Comparison of ENCODE assay signal across 17 cellular contexts in genomic region chr6:134020543-134020942, GRCh38. TPM values are rescaled to one million over a fixed set of nuclear protein-coding genes. Genes with fewer than 3 reads are reported as not detected.
DNase-seq lines count a peak whose midpoint lies in the region; ATAC-seq and TF ChIP-seq lines count a peak whose summit lies in the region.
"Had no signal": no experiment of that assay in that cellular context is flagged by ENCODE, and none has a peak within 500 bp of the region (broad histone marks: within the 10 kb centered on the region; RNA-seq: fewer than 3 reads in every experiment).

No MANE protein-coding gene starts in this region.

- 0 out of 22 replicates have a peak, but pooled peaks cover 0 to 4% (median 0%) of the 10 kb centered on the region in 11 experiments for H3K9me3 ChIP-seq in BLaER1 treated with 17β-estradiol and CSF1 and Interleukin-3, amounts not matched to agents 10 nM and 100 nM (replicated peaks in 1 of 11)
- no peaks in the 10 kb centered on the region for H3K9me3 ChIP-seq in Karpas-422 (ENCODE audit: low read length)
- H3K9me3 ChIP-seq in prostate gland: no peaks in the 10 kb centered on the region
- H3K9me3 ChIP-seq: Peyer's patch had no signal

- H3K4me2 ChIP-seq in BLaER1 treated with 17β-estradiol and CSF1 and Interleukin-3, amounts not matched to agents 10 nM and 100 nM: peak overlapping the region in 7 of 11 experiments; percentile 50 to 80 (median 62); a peak in 10 of 22 replicates
- no peak overlapping the region for H3K4me2 ChIP-seq in Karpas-422 (ENCODE audit: low read depth, low read length, poor library complexity, severe bottlenecking)

- no peak overlapping the region for H3K4me3 ChIP-seq in BLaER1 treated with 17β-estradiol and CSF1 and Interleukin-3, amounts not matched to agents 10 nM and 100 nM
- H3K4me3 ChIP-seq in Karpas-422 (ENCODE audit: low read length): no peak overlapping the region
- H3K4me3 ChIP-seq in prostate gland: no peak overlapping the region
- H3K4me3 ChIP-seq: Peyer's patch had no signal

- no peaks in the 10 kb centered on the region for H4K20me1 ChIP-seq in BLaER1 treated with 17β-estradiol and CSF1 and Interleukin-3, amounts not matched to agents 10 nM and 100 nM
- no peaks in the 10 kb centered on the region for H4K20me1 ChIP-seq in Karpas-422 (ENCODE audit: insufficient read depth, low read depth, low read length)

- H3K36me3 ChIP-seq in BLaER1 treated with 17β-estradiol and CSF1 and Interleukin-3, amounts not matched to agents 10 nM and 100 nM: no peaks in the 10 kb centered on the region
- H3K36me3 ChIP-seq in Karpas-422 (ENCODE audit: insufficient read depth, low read length) (no peaks in the 10 kb centered on the region), prostate gland (no peaks in the 10 kb centered on the region)
- H3K36me3 ChIP-seq: Peyer's patch had no signal

- no peak for ATAC-seq in HG02763 (IDR thresholded peaks at IDR 0.05; ENCODE audit: unreplicated experiment)
- ATAC-seq in HG02884 (IDR thresholded peaks at IDR 0.05; ENCODE audit: unreplicated experiment): no peak
- ATAC-seq: CD8-positive, alpha-beta T cell had no signal

- no peak for TF ChIP-seq POLR2A in prostate gland (IDR thresholded peaks at IDR 0.05)

- no peak overlapping the region for H3K9ac ChIP-seq in BLaER1 treated with 17β-estradiol and CSF1 and Interleukin-3, amounts not matched to agents 10 nM and 100 nM
- H3K9ac ChIP-seq in Karpas-422 (ENCODE audit: low read length): no peak overlapping the region

- H3K4me1 ChIP-seq in BLaER1 treated with 17β-estradiol and CSF1 and Interleukin-3, amounts not matched to agents 10 nM and 100 nM: peaks cover 9 to 39% (median 23%) of the 10 kb centered on the region in 10 experiments
- H3K4me1 ChIP-seq in Karpas-422 (ENCODE audit: low read length): no peaks in the 10 kb centered on the region
- H3K4me1 ChIP-seq in prostate gland (replicated peaks): peaks cover 11% of the 10 kb centered on the region
- H3K4me1 ChIP-seq: Peyer's patch had no signal

- H3K79me2 ChIP-seq in Karpas-422 (ENCODE audit: low read length): no peaks in the 10 kb centered on the region

- intact Hi-C loops in prostate gland (cut with DNase I): loop anchor here (2.0 kb wide), 1 partner anchor 40 kb away; no protein-coding TSS in a partner anchor

- H2AFZ ChIP-seq in Karpas-422 (ENCODE audit: low read length): no peak overlapping the region

- in situ Hi-C loops in ACHN (cut with HindIII; ENCODE audit: low pct_ligation_motif_present, low pct_unique_long_range_greater_than_20kb, low sequenced_read_pairs): no loop called here

- no peak for TF ChIP-seq CTCF in prostate gland (IDR thresholded peaks at IDR 0.05)

- H3K27ac ChIP-seq in BLaER1 treated with 17β-estradiol and CSF1 and Interleukin-3, amounts not matched to agents 10 nM and 100 nM: peak overlapping the region in 4 of 11 experiments; percentile 60 to 70 (median 62); a peak in 5 of 22 replicates
- no peak overlapping the region for H3K27ac ChIP-seq in Karpas-422 (ENCODE audit: low read length)
- peak overlapping the region; percentile 77 to 78 for H3K27ac ChIP-seq in prostate gland
- H3K27ac ChIP-seq: Peyer's patch had no signal

- DNase-seq in Karpas-422 (peak; percentile 34), cerebellum (ENCODE audit: low spot score) (peak; percentile 64), prostate gland (ENCODE audit: low spot score) (peak; percentile 44), UCSD-AML1 (lab: John Stamatoyannopoulos, UW; ENCODE audit: unreplicated experiment) (no peak), ACHN (no peak)
- DNase-seq: CD8-positive, alpha-beta T cell; HFFc6; MV-4-11; NCI-H1436; NCI-H2081 treated with DMSO at 0.1 percent for 48 hours; NCI-H2227 treated with DMSO at 0.1 percent for 48 hours; NCI-H526; Peyer's patch; SHP77 treated with DMSO at 0.1 percent for 48 hours had no signal

- H3K9me2 ChIP-seq in Karpas-422 (replicated peaks; ENCODE audit: insufficient read depth, low read length): no peaks in the 10 kb centered on the region

- H3K27me3 ChIP-seq in BLaER1 treated with 17β-estradiol and CSF1 and Interleukin-3, amounts not matched to agents 10 nM and 100 nM: no peaks in the 10 kb centered on the region
- H3K27me3 ChIP-seq in Karpas-422 (ENCODE audit: low read length) (no peaks in the 10 kb centered on the region), prostate gland (replicated peaks; ENCODE audit: insufficient read depth) (no peaks in the 10 kb centered on the region)
- H3K27me3 ChIP-seq: Peyer's patch had no signal

- 18% methylated on average over 4 of the region's 4 CpGs for WGBS in prostate gland

RNA-seq across cellular contexts. Expression of gene SLC2A12, which starts 31.9 kb away (rescaled TPM):
- 0.14 and 0.34 TPM in 2 replicates for total RNA-seq in Karpas-422 (2014; rRNA removed; shearing (Covaris generic); ENCODE audit: low replicate concordance)
- total RNA-seq in cerebellum: 5.3 TPM
- total RNA-seq in prostate gland: 10 to 100 TPM; 15.2 to 49.0 TPM
- total RNA-seq: CD8-positive, alpha-beta T cell had no signal

Comparison
In these comparisons a context has a peak if more than half of its experiments do, and no peak if none do; other contexts are left out.
1. DNase-seq: peak in Karpas-422 (single experiment), cerebellum (single experiment) and prostate gland (single experiment); none in UCSD-AML1 (single experiment) and ACHN (single experiment).